In the genomic region with DNA sequence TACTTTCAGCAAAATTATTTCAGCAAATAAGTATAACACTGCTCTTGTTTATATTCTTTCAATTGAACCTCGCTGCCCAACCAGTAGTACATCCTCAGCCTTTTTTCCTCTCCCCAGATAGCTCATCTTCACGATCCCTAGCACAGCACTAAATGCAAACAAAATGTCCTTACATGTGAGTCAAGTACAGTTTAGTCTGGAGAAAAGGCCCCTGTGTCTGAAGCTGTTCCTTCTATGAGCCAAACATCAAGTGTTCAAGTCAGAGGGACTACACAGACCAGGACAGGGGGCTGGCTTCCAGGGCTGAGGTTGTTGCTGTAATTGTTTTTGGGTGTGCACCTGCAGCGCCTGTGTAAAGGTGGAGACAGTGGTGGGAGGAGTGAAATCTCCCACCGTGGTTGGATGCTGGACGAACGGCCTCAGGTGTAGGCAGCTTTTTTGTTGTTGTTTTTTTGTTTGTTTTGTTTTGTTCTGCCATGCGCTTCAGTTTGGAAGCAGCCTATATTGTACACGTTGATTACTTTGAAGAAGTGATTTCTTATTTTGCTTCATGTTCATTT, we compare ENCODE assay signal across 1 cellular context.
TF ChIP-seq lines count a peak whose summit lies in the region.

No MANE protein-coding gene starts in this region.

TF ChIP-seq in WTC11, 78 proteins besides CTCF, POLR2A, EP300 and RAD21:
- TF ChIP-seq KAT7 (CRISPR knock-in tag; IDR thresholded peaks at IDR 0.05; ENCODE audit: borderline replicate concordance) (no peak), FOXP1 (CRISPR knock-in tag; IDR thresholded peaks at IDR 0.05; ENCODE audit: borderline replicate concordance) (no peak), ZNF317 (CRISPR knock-in tag; IDR thresholded peaks at IDR 0.05; ENCODE audit: borderline replicate concordance, low read depth) (no peak), IRF2 (CRISPR knock-in tag; IDR thresholded peaks at IDR 0.05; ENCODE audit: borderline replicate concordance, low read depth) (no peak), TCF7 (CRISPR knock-in tag; IDR thresholded peaks at IDR 0.05; ENCODE audit: low read depth) (no peak), ZNF232 (CRISPR knock-in tag; IDR thresholded peaks at IDR 0.05) (no peak), AR (CRISPR knock-in tag; IDR thresholded peaks at IDR 0.05) (no peak), ZNF219 (CRISPR knock-in tag; IDR thresholded peaks at IDR 0.05; ENCODE audit: borderline replicate concordance) (no peak), JUN (CRISPR knock-in tag; IDR thresholded peaks at IDR 0.05) (no peak), MYBL2 (CRISPR knock-in tag; IDR thresholded peaks at IDR 0.05) (no peak), ERG (CRISPR knock-in tag; IDR thresholded peaks at IDR 0.05) (no peak), JAZF1 (CRISPR knock-in tag; IDR thresholded peaks at IDR 0.05) (no peak), TEAD4 (CRISPR knock-in tag; IDR thresholded peaks at IDR 0.05) (no peak), MLX (CRISPR knock-in tag; IDR thresholded peaks at IDR 0.05) (no peak), CREM (CRISPR knock-in tag; IDR thresholded peaks at IDR 0.05) (no peak), SMAD4 (CRISPR knock-in tag; IDR thresholded peaks at IDR 0.05) (no peak), ESRRA (CRISPR knock-in tag; IDR thresholded peaks at IDR 0.05; ENCODE audit: borderline replicate concordance) (no peak)
- TF ChIP-seq, protein P1, sequence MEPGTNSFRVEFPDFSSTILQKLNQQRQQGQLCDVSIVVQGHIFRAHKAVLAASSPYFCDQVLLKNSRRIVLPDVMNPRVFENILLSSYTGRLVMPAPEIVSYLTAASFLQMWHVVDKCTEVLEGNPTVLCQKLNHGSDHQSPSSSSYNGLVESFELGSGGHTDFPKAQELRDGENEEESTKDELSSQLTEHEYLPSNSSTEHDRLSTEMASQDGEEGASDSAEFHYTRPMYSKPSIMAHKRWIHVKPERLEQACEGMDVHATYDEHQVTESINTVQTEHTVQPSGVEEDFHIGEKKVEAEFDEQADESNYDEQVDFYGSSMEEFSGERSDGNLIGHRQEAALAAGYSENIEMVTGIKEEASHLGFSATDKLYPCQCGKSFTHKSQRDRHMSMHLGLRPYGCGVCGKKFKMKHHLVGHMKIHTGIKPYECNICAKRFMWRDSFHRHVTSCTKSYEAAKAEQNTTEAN (CRISPR knock-in tag; IDR thresholded peaks at IDR 0.05), result no peak
